ENCODE assay signal across 9 cellular contexts in the genomic region with DNA sequence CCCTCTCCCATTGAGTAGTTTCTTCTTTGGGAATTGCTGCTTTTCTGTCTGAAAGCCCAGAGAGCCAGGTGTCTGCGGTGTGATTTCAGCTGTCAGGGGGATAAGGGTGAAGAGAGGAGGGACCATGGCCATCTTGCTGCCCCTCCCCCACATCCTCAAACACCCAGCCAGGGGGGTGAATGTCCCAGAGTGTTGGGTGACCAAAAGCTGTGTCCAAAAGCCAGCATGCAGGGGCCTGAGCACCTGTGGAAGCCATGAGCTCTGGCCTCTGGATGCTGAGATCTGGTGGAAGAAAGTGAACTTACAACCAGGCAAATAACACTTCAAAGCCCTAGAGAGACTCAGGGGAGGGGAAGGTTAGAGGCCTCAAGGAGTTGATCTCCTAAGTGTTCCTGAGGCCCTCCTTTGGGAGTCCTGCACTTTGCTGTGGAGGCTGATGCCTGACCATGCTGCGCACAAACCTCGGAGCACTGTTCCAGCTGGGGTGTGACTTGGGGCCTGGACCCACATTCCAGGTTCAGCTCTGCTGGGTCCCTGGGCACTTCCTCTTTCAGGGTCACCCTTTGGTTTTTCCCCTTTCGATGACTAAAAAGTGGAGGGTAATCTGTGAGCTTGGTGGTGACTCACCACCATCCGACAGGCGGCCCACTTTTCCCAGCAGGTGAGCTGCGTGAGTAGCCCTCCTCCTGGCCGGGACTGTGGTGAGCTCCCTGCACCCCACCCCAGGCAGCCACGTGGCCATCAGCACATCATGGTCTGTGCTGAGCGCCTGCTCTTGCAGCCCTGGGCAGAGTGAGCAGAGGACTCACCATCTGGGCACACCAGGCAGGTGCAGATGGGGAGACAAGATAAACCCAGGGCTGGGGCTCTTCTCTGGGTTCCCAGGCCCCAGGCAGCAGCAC.
DNase-seq lines count a peak whose midpoint lies in the region; ATAC-seq and TF ChIP-seq lines count a peak whose summit lies in the region.
"Had no signal": no experiment of that assay in that cellular context is flagged by ENCODE, and none has a peak within 500 bp of the region (broad histone marks: within the 10 kb centered on the region; RNA-seq: fewer than 3 reads in every experiment).

No MANE protein-coding gene starts in this region.

- in situ Hi-C loops in gastrocnemius medialis (cut with MboI; ENCODE audit: low sequenced_read_pairs in 4 of 4) = no loop called here

- peak overlapping the region in 1 of 5 donors; percentile 20 for H3K27ac ChIP-seq in adrenal gland
- no peak overlapping the region for H3K27ac ChIP-seq in gastrocnemius medialis

- no peaks in the 10 kb centered on the region for H3K9me3 Mint-ChIP-seq in stimulated activated naive B cell treated with anti-CD40 and anti-IgM and Interleukin-4, amounts not matched to agents 10 μg/mL and 1 μg/mL and 100 μg/mL, for 72 hours

- H3K27me3 Mint-ChIP-seq in stimulated activated naive B cell treated with anti-CD40 and anti-IgM and Interleukin-4, amounts not matched to agents 10 μg/mL and 1 μg/mL and 100 μg/mL, for 72 hours = no peaks in the 10 kb centered on the region

- peak; percentile 56 to 58 for ATAC-seq in activated CD4-positive, CD25-positive, alpha-beta regulatory T cell treated with anti-CD3 and anti-CD28 coated beads, Interleukin-2, amount 50 U/mL, for 24 hours
- peak; percentile 89 to 94 for ATAC-seq in stimulated activated naive B cell treated with anti-CD40 and anti-IgM and Interleukin-4, amounts not matched to agents 10 μg/mL and 1 μg/mL and 100 μg/mL, for 72 hours (replicated peaks)
- ATAC-seq in gastrocnemius medialis = no peak

- peak overlapping the region in 1 of 2 donors; percentile 29 for H3K4me3 Mint-ChIP-seq in stimulated activated naive B cell treated with anti-CD40 and anti-IgM and Interleukin-4, amounts not matched to agents 10 μg/mL and 1 μg/mL and 100 μg/mL, for 72 hours

- TF ChIP-seq POLR2A in adrenal gland (IDR thresholded peaks at IDR 0.05) (no peak), gastrocnemius medialis (IDR thresholded peaks at IDR 0.05) (no peak)

- no peak for TF ChIP-seq CTCF in adrenal gland (IDR thresholded peaks at IDR 0.05)
- no peak for TF ChIP-seq CTCF in gastrocnemius medialis (IDR thresholded peaks at IDR 0.05 in 4 of 5, conservative IDR thresholded peaks at IDR 0.05 in 1 of 5)

- H3K4me1 ChIP-seq in adrenal gland (replicated peaks in 1 of 2) (peaks cover 12 to 52% of the 10 kb centered on the region in 2 donors), gastrocnemius medialis (peaks cover 24 to 31% of the 10 kb centered on the region in 2 donors)

- intact Hi-C loops in adrenal gland (cut with DNase I) (no loop called here), gastrocnemius medialis (cut with DNase I; ENCODE audit: low total_unique reads) (no loop called here)

- H3K36me3 Mint-ChIP-seq in stimulated activated naive B cell treated with anti-CD40 and anti-IgM and Interleukin-4, amounts not matched to agents 10 μg/mL and 1 μg/mL and 100 μg/mL, for 72 hours = peaks cover 18 to 43% of the 10 kb centered on the region in 2 donors

- H3K36me3 ChIP-seq in adrenal gland (replicated peaks in 1 of 2) = no peaks in the 10 kb centered on the region
- no peaks in the 10 kb centered on the region for H3K36me3 ChIP-seq in gastrocnemius medialis

- H3K9me3 ChIP-seq in adrenal gland (replicated peaks in 1 of 3) (no peaks in the 10 kb centered on the region), gastrocnemius medialis (no peaks in the 10 kb centered on the region)

- no peak for DNase-seq in activated CD4-positive, CD25-positive, alpha-beta regulatory T cell (lab: John Stamatoyannopoulos, UW)
- DNase-seq in HPDE6-E6E7 (ENCODE audit: extremely low spot score) (peak; percentile 42), adrenal gland (peak in 4 of 7 donors; percentile 13 to 56 (median 21)), NCI-H1105 treated with DMSO at 0.1 percent for 48 hours (lab: John Stamatoyannopoulos, UW) (no peak), SW 1271 (lab: John Stamatoyannopoulos, UW) (no peak), gastrocnemius medialis (no peak)
- peak; percentile 37 for DNase-seq in stimulated activated naive B cell treated with anti-CD40 and anti-IgM and Interleukin-4, amounts not matched to agents 10 μg/mL and 1 μg/mL and 100 μg/mL, for 72 hours
- DNase-seq: foreskin melanocyte had no signal

- WGBS in adrenal gland, 4 donors = 84 to 100% (median 87%) methylated on average over 3 to 10 of the region's 10 CpGs

- H3K27me3 ChIP-seq in adrenal gland (no peaks in the 10 kb centered on the region), gastrocnemius medialis (no peaks in the 10 kb centered on the region)

- H3K4me3 ChIP-seq in adrenal gland = no peak overlapping the region
- no peak overlapping the region for H3K4me3 ChIP-seq in gastrocnemius medialis

- H3K27ac Mint-ChIP-seq in stimulated activated naive B cell treated with anti-CD40 and anti-IgM and Interleukin-4, amounts not matched to agents 10 μg/mL and 1 μg/mL and 100 μg/mL, for 72 hours = peak overlapping the region; percentile 71

- peaks cover 15% of the 10 kb centered on the region in 2 donors for H3K4me1 Mint-ChIP-seq in stimulated activated naive B cell treated with anti-CD40 and anti-IgM and Interleukin-4, amounts not matched to agents 10 μg/mL and 1 μg/mL and 100 μg/mL, for 72 hours

Comparison
In these comparisons a context has a peak if more than half of its experiments do, and no peak if none do; other contexts are left out.
1. ATAC-seq: peak in activated CD4-positive, CD25-positive, alpha-beta regulatory T cell treated with anti-CD3 and anti-CD28 coated beads, Interleukin-2, amount 50 U/mL, for 24 hours (2 of 2) and stimulated activated naive B cell treated with anti-CD40 and anti-IgM and Interleukin-4, amounts not matched to agents 10 μg/mL and 1 μg/mL and 100 μg/mL, for 72 hours (2 of 2); none in gastrocnemius medialis (0 of 2).
2. DNase-seq: peak in HPDE6-E6E7 (single experiment), adrenal gland (4 of 7) and stimulated activated naive B cell treated with anti-CD40 and anti-IgM and Interleukin-4, amounts not matched to agents 10 μg/mL and 1 μg/mL and 100 μg/mL, for 72 hours (single experiment); none in activated CD4-positive, CD25-positive, alpha-beta regulatory T cell (0 of 4), NCI-H1105 treated with DMSO at 0.1 percent for 48 hours (single experiment), SW 1271 (0 of 2) and gastrocnemius medialis (0 of 2).